19 cellular contexts compared by ENCODE assay signal in the genomic region with DNA sequence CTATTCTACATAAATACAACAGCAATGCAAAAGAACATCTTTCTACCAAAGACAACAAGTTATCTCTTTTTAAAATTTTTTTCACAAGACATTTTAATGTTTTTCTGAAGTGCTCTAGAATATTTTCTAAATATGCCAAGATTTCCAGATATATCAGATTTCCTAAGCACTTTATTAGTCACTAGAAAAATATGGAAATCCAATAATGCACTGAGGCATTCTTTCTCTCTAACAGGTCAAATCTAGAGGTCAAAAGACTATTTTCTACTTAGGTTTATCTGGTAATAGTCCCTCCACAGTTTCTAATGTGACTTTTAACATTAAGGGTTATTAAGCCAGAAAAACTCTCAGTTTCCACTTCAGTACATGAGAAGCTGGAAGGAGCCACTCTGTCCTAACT.
A peak's percentile ranks its signal among the peaks of the same experiment; 100 is the strongest.
DNase-seq lines count a peak whose midpoint lies in the region; ATAC-seq, FAIRE-seq and TF ChIP-seq lines count a peak whose summit lies in the region.
"Had no signal": no experiment of that assay in that cellular context is flagged by ENCODE, and none has a peak within 500 bp of the region (broad histone marks: within the 10 kb centered on the region; RNA-seq: fewer than 3 reads in every experiment).

No MANE protein-coding gene starts in this region.

- H3K36me3 Mint-ChIP-seq in osteocyte (ENCODE audit: unreplicated experiment): peaks cover 5% of the 10 kb centered on the region
- H3K36me3 Mint-ChIP-seq: CD14-positive monocyte had no signal

- in situ Hi-C loops in astrocyte of the spinal cord (cut with HindIII; ENCODE audit: low sequenced_read_pairs): no loop called here

- H3K9me3 Mint-ChIP-seq in osteocyte (ENCODE audit: unreplicated experiment): peaks cover 21% of the 10 kb centered on the region

- ATAC-seq in HG02588 (IDR thresholded peaks at IDR 0.05; ENCODE audit: unreplicated experiment): no peak

- H3K4me3 Mint-ChIP-seq in osteocyte (ENCODE audit: unreplicated experiment): no peak overlapping the region
- H3K4me3 Mint-ChIP-seq: CD14-positive monocyte had no signal

- TF ChIP-seq POLR2A in GM12892 (IDR thresholded peaks at IDR 0.05; ENCODE audit: low read depth, low read length): no peak

- H3K4me3 ChIP-seq in astrocyte of the spinal cord (ENCODE audit: low read depth, low read length) (no peak overlapping the region), fibroblast of villous mesenchyme (ENCODE audit: low read depth, low read length) (no peak overlapping the region)

- TF ChIP-seq CTCF in astrocyte of the spinal cord (IDR thresholded peaks at IDR 0.05; ENCODE audit: low read depth, low read length): no peak
- TF ChIP-seq CTCF in fibroblast of villous mesenchyme (IDR thresholded peaks at IDR 0.05; ENCODE audit: insufficient read depth, low read depth, low read length): no peak
- no peak for TF ChIP-seq CTCF in osteocyte (IDR thresholded peaks at IDR 0.05)

- H3K27ac Mint-ChIP-seq in osteocyte (ENCODE audit: unreplicated experiment): peak overlapping the region; percentile 51
- H3K27ac Mint-ChIP-seq: CD14-positive monocyte had no signal

- H3K4me1 Mint-ChIP-seq in osteocyte (ENCODE audit: unreplicated experiment): peaks cover 22% of the 10 kb centered on the region
- H3K4me1 Mint-ChIP-seq: CD14-positive monocyte had no signal

- DNase-seq in HCEC 1CT: peak; percentile 38
- DNase-seq in astrocyte of the spinal cord (ENCODE audit: low read depth, low spot score): peak; percentile 15
- peak; percentile 2 for DNase-seq in fibroblast of villous mesenchyme (ENCODE audit: low read depth)
- DNase-seq in osteocyte (ENCODE audit: extremely low spot score, unreplicated experiment): no peak
- no peak for DNase-seq in NCI-H446 treated with DMSO at 0.1 percent for 48 hours (lab: John Stamatoyannopoulos, UW)
- DNase-seq in GM12892 (ENCODE audit: insufficient read length): no peak
- no peak for DNase-seq in NOMO-1 (lab: John Stamatoyannopoulos, UW; ENCODE audit: unreplicated experiment in 2 of 2)
- DNase-seq: AML-193, DMS79 treated with DMSO at 0.1 percent for 48 hours, GF-D8, KBM-7, NCI-H1105 treated with DMSO at 0.1 percent for 48 hours, NCI-H1694 treated with DMSO at 0.1 percent for 48 hours, NCI-H510A, NCI-H774, OCI-M1, Right ventricle myocardium superior had no signal

- no peaks in the 10 kb centered on the region for H3K27me3 Mint-ChIP-seq in osteocyte (ENCODE audit: unreplicated experiment)

- no peak for FAIRE-seq in GM12892 (lab: Jason Lieb, UNC)

Comparison
In these comparisons a context has a peak if more than half of its experiments do, and no peak if none do; other contexts are left out.
1. DNase-seq: peak in HCEC 1CT (single experiment), astrocyte of the spinal cord (single experiment) and fibroblast of villous mesenchyme (single experiment); none in osteocyte (single experiment), NCI-H446 treated with DMSO at 0.1 percent for 48 hours (single experiment), GM12892 (single experiment) and NOMO-1 (0 of 2).